In the genomic region with DNA sequence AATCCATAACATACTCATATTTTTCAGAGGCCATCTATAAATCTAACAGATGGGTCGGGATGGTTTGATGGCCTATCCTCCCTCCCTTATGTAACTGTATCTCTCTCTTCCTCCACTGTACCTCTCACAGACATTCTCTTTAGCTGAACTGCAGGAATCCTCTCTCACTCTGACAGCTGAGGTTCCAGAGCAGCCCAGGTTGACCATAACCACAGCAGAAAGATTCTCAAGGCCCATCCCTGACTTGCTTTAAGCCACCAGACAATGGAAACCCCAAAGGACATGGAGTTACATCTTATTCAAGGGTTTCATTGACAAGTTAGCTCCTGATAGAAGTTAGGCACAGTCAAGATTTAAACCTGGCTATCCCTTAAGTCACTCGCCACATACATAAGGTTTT, we compare ENCODE assay signal across 19 cellular contexts.
DNase-seq lines count a peak whose midpoint lies in the region; ATAC-seq and TF ChIP-seq lines count a peak whose summit lies in the region.
"Had no signal": no experiment of that assay in that cellular context is flagged by ENCODE, and none has a peak within 500 bp of the region (broad histone marks: within the 10 kb centered on the region; RNA-seq: fewer than 3 reads in every experiment).

No MANE protein-coding gene starts in this region.

- no peak for TF ChIP-seq POLR2A in HCT116 (IDR thresholded peaks at IDR 0.05; ENCODE audit: borderline replicate concordance, extremely low read depth, insufficient read depth, insufficient read length)

- BruUV-seq in HCT116 (replicated peaks; lab: Mats Ljungman, UMichigan) (TSS peak; percentile 17), PC-3 (replicated peaks; lab: Mats Ljungman, UMichigan) (no TSS peak)

- H3K36me3 ChIP-seq in CD4-positive, CD25-positive, alpha-beta regulatory T cell (ENCODE audit: control insufficient read depth, insufficient read depth, low read length), result peaks cover 72% of the 10 kb centered on the region
- peaks cover 21 to 29% of the 10 kb centered on the region in 2 experiments for H3K36me3 ChIP-seq in HCT116 (ENCODE audit: control insufficient read depth in 1 of 2, insufficient read depth in 2 of 2, low read length in 2 of 2)
- peaks cover 21 to 71% (median 31%) of the 10 kb centered on the region in 3 experiments for H3K36me3 ChIP-seq in naive thymus-derived CD4-positive, alpha-beta T cell (ENCODE audit: control insufficient read depth in 2 of 3, insufficient read depth in 3 of 3, low read length in 3 of 3)
- peaks cover 21% of the 10 kb centered on the region for H3K36me3 ChIP-seq in PC-3 (ENCODE audit: low read depth, low read length)

- H3K27me3 Mint-ChIP-seq in CD4-positive, CD25-positive, alpha-beta regulatory T cell, result no peaks in the 10 kb centered on the region
- no peaks in the 10 kb centered on the region for H3K27me3 Mint-ChIP-seq in activated T-helper 2 cell treated with anti-CD3 and anti-CD28 coated beads, Interferon-gamma antibody, Interleukin-2, Interleukin-4, amounts not matched to agents 10 μg/mL and 5 μg/mL and 100 μg/mL, durations not matched to agents 14 hours and 24 hours and 36 hours (ENCODE audit: low read depth)
- H3K27me3 Mint-ChIP-seq in naive thymus-derived CD4-positive, alpha-beta T cell, result no peaks in the 10 kb centered on the region
- H3K27me3 Mint-ChIP-seq: progenitor cell of endocrine pancreas had no signal

- no peak overlapping the region for H3K27ac ChIP-seq in CD4-positive, CD25-positive, alpha-beta regulatory T cell (ENCODE audit: insufficient read depth, low read length, poor library complexity, severe bottlenecking)
- H3K27ac ChIP-seq in HCT116 (ENCODE audit: low read depth, low read length), result no peak overlapping the region
- H3K27ac ChIP-seq in naive thymus-derived CD4-positive, alpha-beta T cell (ENCODE audit: low read depth, low read length), result no peak overlapping the region
- H3K27ac ChIP-seq in PC-3 (ENCODE audit: low read length), result no peak overlapping the region
- H3K27ac ChIP-seq: epithelial cell of prostate, gastrocnemius medialis, left lung, thoracic aorta had no signal

- TF ChIP-seq RAD21 in HCT116 (IDR thresholded peaks at IDR 0.05; ENCODE audit: low read depth), result no peak

- H3K4me3 Mint-ChIP-seq in CD4-positive, CD25-positive, alpha-beta regulatory T cell, result no peak overlapping the region
- no peak overlapping the region for H3K4me3 Mint-ChIP-seq in activated T-helper 2 cell treated with anti-CD3 and anti-CD28 coated beads, Interferon-gamma antibody, Interleukin-2, Interleukin-4, amounts not matched to agents 10 μg/mL and 5 μg/mL and 100 μg/mL, durations not matched to agents 14 hours and 24 hours and 36 hours (ENCODE audit: low read depth)
- H3K4me3 Mint-ChIP-seq in naive thymus-derived CD4-positive, alpha-beta T cell, result no peak overlapping the region

- no peak for ATAC-seq in CD4-positive, CD25-positive, alpha-beta regulatory T cell (ENCODE audit: low read depth in 2 of 2)
- ATAC-seq in HCT116 (no peak), PC-3 (no peak), SK-N-SH treated with all-trans-retinoic acid at 6 μM for 48 hours (no peak)
- no peak for ATAC-seq in naive thymus-derived CD4-positive, alpha-beta T cell
- ATAC-seq: left lung had no signal

- CTCF ChIA-PET in HCT116 (lab: Charles Lee), result interaction anchor here (1.7 kb wide), 1 partner anchor 140 kb away, joined by 5 read pairs; no protein-coding TSS in a partner anchor
- CTCF ChIA-PET in naive thymus-derived CD4-positive, alpha-beta T cell (lab: Charles Lee), result no interaction called here
- CTCF ChIA-PET in PC-3 (lab: Charles Lee), result no interaction called here

- peaks cover 0 to 5% (median 1%) of the 10 kb centered on the region in 4 donors for H3K4me1 Mint-ChIP-seq in CD4-positive, CD25-positive, alpha-beta regulatory T cell
- no peaks in the 10 kb centered on the region for H3K4me1 Mint-ChIP-seq in activated T-helper 2 cell treated with anti-CD3 and anti-CD28 coated beads, Interferon-gamma antibody, Interleukin-2, Interleukin-4, amounts not matched to agents 10 μg/mL and 5 μg/mL and 100 μg/mL, durations not matched to agents 14 hours and 24 hours and 36 hours (ENCODE audit: low read depth)
- peaks cover 0 to 9% (median 4%) of the 10 kb centered on the region in 7 donors for H3K4me1 Mint-ChIP-seq in naive thymus-derived CD4-positive, alpha-beta T cell

- H4K20me1 ChIP-seq in HCT116 (ENCODE audit: insufficient read depth), result no peaks in the 10 kb centered on the region
- H4K20me1 ChIP-seq in PC-3 (ENCODE audit: low read length), result no peaks in the 10 kb centered on the region

- H3K9ac ChIP-seq in HCT116 (ENCODE audit: low read length) (no peak overlapping the region), PC-3 (ENCODE audit: low read length) (no peak overlapping the region)

- no peaks in the 10 kb centered on the region for H3K27me3 ChIP-seq in CD4-positive, CD25-positive, alpha-beta regulatory T cell (ENCODE audit: control insufficient read depth, insufficient read depth, low read length)
- no peaks in the 10 kb centered on the region for H3K27me3 ChIP-seq in HCT116 (ENCODE audit: insufficient read depth, low read length)
- H3K27me3 ChIP-seq in naive thymus-derived CD4-positive, alpha-beta T cell (ENCODE audit: control insufficient read depth in 2 of 2, insufficient read depth in 2 of 2, low read length in 2 of 2), result no peaks in the 10 kb centered on the region
- no peaks in the 10 kb centered on the region for H3K27me3 ChIP-seq in PC-3 (ENCODE audit: low read length)
- H3K27me3 ChIP-seq: BE2C, gastrocnemius medialis, left lung had no signal

- intact Hi-C loops in HCT116 (cut with micrococcal nuclease) (no loop called here), PC-3 (cut with micrococcal nuclease) (no loop called here)
- intact Hi-C loops in activated T-helper 2 cell treated with anti-CD3 and anti-CD28 coated beads, Interferon-gamma antibody, Interleukin-2, Interleukin-4, amounts not matched to agents 10 μg/mL and 5 μg/mL and 100 μg/mL, durations not matched to agents 14 hours and 24 hours and 36 hours (cut with micrococcal nuclease), result no loop called here
- intact Hi-C loops in naive thymus-derived CD4-positive, alpha-beta T cell (cut with micrococcal nuclease), result no loop called here

- no peaks in the 10 kb centered on the region for H3K9me3 ChIP-seq in CD4-positive, CD25-positive, alpha-beta regulatory T cell (ENCODE audit: control insufficient read depth in 2 of 2, low read length in 2 of 2)
- H3K9me3 ChIP-seq in HCT116 (ENCODE audit: control insufficient read depth in 1 of 2, insufficient read depth in 1 of 2, low read depth in 1 of 2, low read length in 2 of 2) (no peaks in the 10 kb centered on the region), PC-3 (ENCODE audit: low read length) (no peaks in the 10 kb centered on the region)
- no peaks in the 10 kb centered on the region for H3K9me3 ChIP-seq in naive thymus-derived CD4-positive, alpha-beta T cell (ENCODE audit: control insufficient read depth in 2 of 3, low read length in 3 of 3)
- H3K9me3 ChIP-seq: BE2C, gastrocnemius medialis, left lung, thoracic aorta had no signal

- H3K9me2 ChIP-seq in HCT116 (ENCODE audit: insufficient read depth), result no peaks in the 10 kb centered on the region
- H3K9me2 ChIP-seq in PC-3 (replicated peaks; ENCODE audit: low read length), result no peaks in the 10 kb centered on the region

- no peak for TF ChIP-seq CTCF in HCT116 (IDR thresholded peaks at IDR 0.05 in 2 of 3, conservative IDR thresholded peaks at IDR 0.05 in 1 of 3; ENCODE audit: borderline replicate concordance in 1 of 3, insufficient read depth in 1 of 3, low read depth in 2 of 3, low read length in 2 of 3)
- no peak for TF ChIP-seq CTCF in PC-3 (conservative IDR thresholded peaks at IDR 0.05; ENCODE audit: low read depth, low read length)

- POLR2A ChIA-PET in HCT116 (lab: Charles Lee) (no interaction called here), PC-3 (lab: Charles Lee; ENCODE audit: unreplicated experiment) (no interaction called here)
- POLR2A ChIA-PET in naive thymus-derived CD4-positive, alpha-beta T cell (lab: Charles Lee), result no interaction called here

- H3K4me1 ChIP-seq in CD4-positive, CD25-positive, alpha-beta regulatory T cell (ENCODE audit: control insufficient read depth, insufficient read depth, low read length, poor library complexity, severe bottlenecking), result no peaks in the 10 kb centered on the region
- no peaks in the 10 kb centered on the region for H3K4me1 ChIP-seq in HCT116 (ENCODE audit: control insufficient read depth in 1 of 2, insufficient read depth in 2 of 2, low read length in 2 of 2)
- no peaks in the 10 kb centered on the region for H3K4me1 ChIP-seq in naive thymus-derived CD4-positive, alpha-beta T cell (ENCODE audit: control insufficient read depth in 2 of 2, insufficient read depth in 2 of 2, low read length in 2 of 2)
- H3K4me1 ChIP-seq in PC-3 (ENCODE audit: insufficient read depth, low read length), result no peaks in the 10 kb centered on the region
- H3K4me1 ChIP-seq: gastrocnemius medialis had no signal

- RAD21 ChIA-PET in HCT116 (lab: Charles Lee; ENCODE audit: low non-redundant PET in 1 of 2, low total read pairs in 2 of 2, uncharacterized antibody in 2 of 2, unreplicated experiment in 2 of 2), result no interaction called here

- H3K79me2 ChIP-seq in HCT116 (ENCODE audit: insufficient read depth, low read length), result peaks cover 18% of the 10 kb centered on the region
- H3K79me2 ChIP-seq in PC-3 (ENCODE audit: low read length), result no peaks in the 10 kb centered on the region

- H3F3A ChIP-seq in PC-3 (ENCODE audit: low read length, unreplicated experiment), result no peaks in the 10 kb centered on the region

- H3K9me3 Mint-ChIP-seq in CD4-positive, CD25-positive, alpha-beta regulatory T cell, result no peaks in the 10 kb centered on the region
- H3K9me3 Mint-ChIP-seq in activated T-helper 2 cell treated with anti-CD3 and anti-CD28 coated beads, Interferon-gamma antibody, Interleukin-2, Interleukin-4, amounts not matched to agents 10 μg/mL and 5 μg/mL and 100 μg/mL, durations not matched to agents 14 hours and 24 hours and 36 hours, result no peaks in the 10 kb centered on the region
- H3K9me3 Mint-ChIP-seq in naive thymus-derived CD4-positive, alpha-beta T cell, result no peaks in the 10 kb centered on the region

- peaks cover 41% of the 10 kb centered on the region for H3K36me3 Mint-ChIP-seq in CD4-positive, CD25-positive, alpha-beta regulatory T cell
- peaks cover 58% of the 10 kb centered on the region for H3K36me3 Mint-ChIP-seq in activated T-helper 2 cell treated with anti-CD3 and anti-CD28 coated beads, Interferon-gamma antibody, Interleukin-2, Interleukin-4, amounts not matched to agents 10 μg/mL and 5 μg/mL and 100 μg/mL, durations not matched to agents 14 hours and 24 hours and 36 hours (ENCODE audit: low read depth)
- peaks cover 15 to 48% (median 28%) of the 10 kb centered on the region in 5 donors for H3K36me3 Mint-ChIP-seq in naive thymus-derived CD4-positive, alpha-beta T cell

- H2AFZ ChIP-seq in HCT116 (ENCODE audit: low read depth, low read length, poor library complexity, severe bottlenecking), result no peak overlapping the region
- H2AFZ ChIP-seq in PC-3 (ENCODE audit: low read length), result no peak overlapping the region

- DNase-seq in CD4-positive, CD25-positive, alpha-beta regulatory T cell, result no peak
- DNase-seq in HCT116 (ENCODE audit: low read depth, low spot score), result no peak
- DNase-seq in activated T-helper 2 cell treated with anti-CD3 and anti-CD28 coated beads, Interferon-gamma antibody, Interleukin-2, Interleukin-4, amounts not matched to agents 10 μg/mL and 5 μg/mL and 100 μg/mL, durations not matched to agents 14 hours and 24 hours and 36 hours (ENCODE audit: low spot score), result no peak
- no peak for DNase-seq in naive thymus-derived CD4-positive, alpha-beta T cell
- DNase-seq in PC-3, result no peak
- no peak for DNase-seq in AML-193 (lab: John Stamatoyannopoulos, UW)
- DNase-seq: activated CD4-positive, alpha-beta T cell treated with anti-CD3 and anti-CD28 coated beads for 4 hours; activated T-cell treated with anti-CD3 and anti-CD28 coated beads, Interleukin-2, amount 50 U/mL, for 1 hour; anterior cingulate cortex; BE2C; gastrocnemius medialis; left lung; NCI-H1930; SIG-M5; small intestine had no signal

- H3K4me3 ChIP-seq in CD4-positive, CD25-positive, alpha-beta regulatory T cell (ENCODE audit: low read depth, low read length), result no peak overlapping the region
- H3K4me3 ChIP-seq in HCT116 (replicated peaks in 1 of 2; ENCODE audit: low read depth in 1 of 2, low read length in 2 of 2) (no peak overlapping the region), PC-3 (ENCODE audit: low read length) (no peak overlapping the region)
- H3K4me3 ChIP-seq in naive thymus-derived CD4-positive, alpha-beta T cell (ENCODE audit: low read length), result no peak overlapping the region
- H3K4me3 ChIP-seq: gastrocnemius medialis, left lung, thoracic aorta had no signal

- H3K4me2 ChIP-seq in HCT116 (ENCODE audit: low read length), result no peak overlapping the region
- H3K4me2 ChIP-seq in PC-3 (ENCODE audit: low read length), result no peak overlapping the region

- H3K27ac Mint-ChIP-seq in CD4-positive, CD25-positive, alpha-beta regulatory T cell, result peak overlapping the region; percentile 26 to 46 (median 44)
- H3K27ac Mint-ChIP-seq in activated T-helper 2 cell treated with anti-CD3 and anti-CD28 coated beads, Interferon-gamma antibody, Interleukin-2, Interleukin-4, amounts not matched to agents 10 μg/mL and 5 μg/mL and 100 μg/mL, durations not matched to agents 14 hours and 24 hours and 36 hours, result peak overlapping the region; percentile 44
- peak overlapping the region in 7 of 9 donors; percentile 13 to 84 (median 38) for H3K27ac Mint-ChIP-seq in naive thymus-derived CD4-positive, alpha-beta T cell
- H3K27ac Mint-ChIP-seq: progenitor cell of endocrine pancreas had no signal
